In genomic region chr10:131907679-131908078, GRCh38 we compare ENCODE assay signal across 17 cellular contexts. TPM values are rescaled to one million over a fixed set of nuclear protein-coding genes. Genes with fewer than 3 reads are reported as not detected.
DNase-seq lines count a peak whose midpoint lies in the region; ATAC-seq and TF ChIP-seq lines count a peak whose summit lies in the region.
"Had no signal": no experiment of that assay in that cellular context is flagged by ENCODE, and none has a peak within 500 bp of the region (broad histone marks: within the 10 kb centered on the region; RNA-seq: fewer than 3 reads in every experiment).

No MANE protein-coding gene starts in this region.

- TF ChIP-seq CTCF in NB4 (IDR thresholded peaks at IDR 0.05; ENCODE audit: low read depth, low read length) (no peak), spleen (IDR thresholded peaks at IDR 0.05 in 8 of 11, conservative IDR thresholded peaks at IDR 0.05 in 3 of 11) (no peak)

- H3K36me3 Mint-ChIP-seq in activated T-cell treated with anti-CD3 and anti-CD28 coated beads, Interleukin-2, amount 50 U/mL, for 72 hours (ENCODE audit: insufficient read depth in 2 of 2): peaks cover 7% of the 10 kb centered on the region in 2 donors
- H3K36me3 Mint-ChIP-seq in central memory CD8-positive, alpha-beta T cell (ENCODE audit: insufficient read depth): peaks cover 45% of the 10 kb centered on the region
- H3K36me3 Mint-ChIP-seq in activated CD8-positive, alpha-beta memory T cell treated with anti-CD3 and anti-CD28 coated beads, Interleukin-2, amount 10 ng/mL, durations not matched to agents 7 days and 5 days: peaks cover 37% of the 10 kb centered on the region

- peak overlapping the region; percentile 3 for H3K4me3 ChIP-seq in NB4 (ENCODE audit: low read depth, low read length)
- no peak overlapping the region for H3K4me3 ChIP-seq in spleen
- H3K4me3 ChIP-seq: HAP-1, heart left ventricle, uterus had no signal

- TF ChIP-seq POLR2A in NB4 (IDR thresholded peaks at IDR 0.05; ENCODE audit: extremely low read depth, insufficient read length): no peak
- TF ChIP-seq POLR2A in spleen (IDR thresholded peaks at IDR 0.05): no peak

- peak overlapping the region; percentile 59 for H3K27ac Mint-ChIP-seq in activated T-cell treated with anti-CD3 and anti-CD28 coated beads, Interleukin-2, amount 50 U/mL, for 72 hours
- H3K27ac Mint-ChIP-seq in central memory CD8-positive, alpha-beta T cell (ENCODE audit: low read depth): peak overlapping the region; percentile 35
- H3K27ac Mint-ChIP-seq in activated CD8-positive, alpha-beta memory T cell treated with anti-CD3 and anti-CD28 coated beads, Interleukin-2, amount 10 ng/mL, durations not matched to agents 7 days and 5 days: no peak overlapping the region

- peak overlapping the region; percentile 47 to 70 for H3K4me3 Mint-ChIP-seq in activated T-cell treated with anti-CD3 and anti-CD28 coated beads, Interleukin-2, amount 50 U/mL, for 72 hours
- peak overlapping the region; percentile 27 for H3K4me3 Mint-ChIP-seq in central memory CD8-positive, alpha-beta T cell
- H3K4me3 Mint-ChIP-seq in activated CD8-positive, alpha-beta memory T cell treated with anti-CD3 and anti-CD28 coated beads, Interleukin-2, amount 10 ng/mL, durations not matched to agents 7 days and 5 days: no peak overlapping the region

- H3K9me3 Mint-ChIP-seq in activated T-cell treated with anti-CD3 and anti-CD28 coated beads, Interleukin-2, amount 50 U/mL, for 72 hours: no peaks in the 10 kb centered on the region
- no peaks in the 10 kb centered on the region for H3K9me3 Mint-ChIP-seq in central memory CD8-positive, alpha-beta T cell
- no peaks in the 10 kb centered on the region for H3K9me3 Mint-ChIP-seq in activated CD8-positive, alpha-beta memory T cell treated with anti-CD3 and anti-CD28 coated beads, Interleukin-2, amount 10 ng/mL, durations not matched to agents 7 days and 5 days (ENCODE audit: low read depth)
- H3K9me3 Mint-ChIP-seq: neural crest cell had no signal

- 76 to 95% (median 91%) methylated on average over 8 of the region's 8 CpGs for WGBS in spleen, 5 donors

- no peak for ATAC-seq in activated T-cell treated with anti-CD3 and anti-CD28 coated beads, Interleukin-2, amount 50 U/mL, for 72 hours (replicated peaks in 1 of 2)
- ATAC-seq in central memory CD8-positive, alpha-beta T cell (replicated peaks; ENCODE audit: extremely low read depth, poor library complexity, severe bottlenecking): no peak
- ATAC-seq in activated CD8-positive, alpha-beta memory T cell treated with anti-CD3 and anti-CD28 coated beads, Interleukin-2, amount 10 ng/mL, durations not matched to agents 7 days and 5 days: no peak
- ATAC-seq: heart left ventricle had no signal

- H3K9me3 ChIP-seq in spleen: peaks cover 0 to 3% (median 0%) of the 10 kb centered on the region in 8 donors
- H3K9me3 ChIP-seq: HAP-1, heart left ventricle, uterus had no signal

- no peaks in the 10 kb centered on the region for H3K27me3 Mint-ChIP-seq in activated T-cell treated with anti-CD3 and anti-CD28 coated beads, Interleukin-2, amount 50 U/mL, for 72 hours (ENCODE audit: low read depth)
- no peaks in the 10 kb centered on the region for H3K27me3 Mint-ChIP-seq in central memory CD8-positive, alpha-beta T cell
- no peaks in the 10 kb centered on the region for H3K27me3 Mint-ChIP-seq in activated CD8-positive, alpha-beta memory T cell treated with anti-CD3 and anti-CD28 coated beads, Interleukin-2, amount 10 ng/mL, durations not matched to agents 7 days and 5 days

- H3K27me3 ChIP-seq in spleen (replicated peaks in 1 of 7): no peaks in the 10 kb centered on the region
- H3K27me3 ChIP-seq: heart left ventricle, uterus had no signal

- no peak overlapping the region for H3K27ac ChIP-seq in spleen
- H3K27ac ChIP-seq: heart left ventricle, uterus had no signal

- peaks cover 41 to 94% (median 73%) of the 10 kb centered on the region in 6 donors for H3K4me1 ChIP-seq in spleen
- H3K4me1 ChIP-seq: uterus had no signal

- H3K4me1 Mint-ChIP-seq in activated T-cell treated with anti-CD3 and anti-CD28 coated beads, Interleukin-2, amount 50 U/mL, for 72 hours (ENCODE audit: low read depth): peaks cover 81% of the 10 kb centered on the region
- peaks cover 62% of the 10 kb centered on the region for H3K4me1 Mint-ChIP-seq in central memory CD8-positive, alpha-beta T cell
- peaks cover 52% of the 10 kb centered on the region for H3K4me1 Mint-ChIP-seq in activated CD8-positive, alpha-beta memory T cell treated with anti-CD3 and anti-CD28 coated beads, Interleukin-2, amount 10 ng/mL, durations not matched to agents 7 days and 5 days

- intact Hi-C loops in spleen (cut with DNase I; ENCODE audit: low total_unique reads): no loop called here

- peaks cover 0 to 73% (median 5%) of the 10 kb centered on the region in 6 donors for H3K36me3 ChIP-seq in spleen
- H3K36me3 ChIP-seq: uterus had no signal

- DNase-seq in activated T-cell treated with anti-CD3 and anti-CD28 coated beads, Interleukin-2, amount 50 U/mL, for 72 hours: no peak
- DNase-seq in activated T-cell treated with anti-CD3 and anti-CD28 coated beads, Interleukin-2, amount 50 U/mL, for 1 hour: no peak
- DNase-seq in NB4 (ENCODE audit: low read depth) (no peak), spleen (peak; percentile 4), SW 1271 (lab: John Stamatoyannopoulos, UW) (no peak), D341Med (ENCODE audit: low spot score) (no peak)
- no peak for DNase-seq in central memory CD8-positive, alpha-beta T cell (ENCODE audit: low spot score in 2 of 2)
- DNase-seq in activated CD8-positive, alpha-beta memory T cell treated with anti-CD3 and anti-CD28 coated beads, Interleukin-2, amount 10 ng/mL, durations not matched to agents 7 days and 5 days: no peak
- DNase-seq: EL; heart left ventricle; mesendoderm; NCI-H1694; NCI-H345; stimulated activated CD4-positive, alpha-beta T cell treated with anti-CD3 and anti-CD28 coated beads, Interleukin-15, amount 100 ng/mL, for 24 hours; uterus had no signal

- CTCF ChIA-PET in activated CD8-positive, alpha-beta memory T cell treated with anti-CD3 and anti-CD28 coated beads, Interleukin-2, amount 10 ng/mL, durations not matched to agents 7 days and 5 days (lab: Charles Lee): no interaction called here

RNA-seq across cellular contexts. Expression of gene PPP2R2D, which starts 6.9 kb away (rescaled TPM):
- total RNA-seq in activated T-cell treated with anti-CD3 and anti-CD28 coated beads, Interleukin-2, amount 50 U/mL, for 72 hours: 10 to 100 TPM; 32.5 to 40.7 TPM
- total RNA-seq in spleen: 10 to 100 TPM; 28.0 to 41.2 (median 35.3) TPM
- 10 to 100 TPM; 15.6 to 21.0 (median 17.3) TPM for polyA plus RNA-seq in spleen
- 10 to 100 TPM; 36.0 to 41.9 TPM for total RNA-seq in activated CD8-positive, alpha-beta memory T cell treated with anti-CD3 and anti-CD28 coated beads, Interleukin-2, amount 10 ng/mL, durations not matched to agents 7 days and 5 days
